Comparison of ENCODE assay signal across 8 cellular contexts in the genomic region with DNA sequence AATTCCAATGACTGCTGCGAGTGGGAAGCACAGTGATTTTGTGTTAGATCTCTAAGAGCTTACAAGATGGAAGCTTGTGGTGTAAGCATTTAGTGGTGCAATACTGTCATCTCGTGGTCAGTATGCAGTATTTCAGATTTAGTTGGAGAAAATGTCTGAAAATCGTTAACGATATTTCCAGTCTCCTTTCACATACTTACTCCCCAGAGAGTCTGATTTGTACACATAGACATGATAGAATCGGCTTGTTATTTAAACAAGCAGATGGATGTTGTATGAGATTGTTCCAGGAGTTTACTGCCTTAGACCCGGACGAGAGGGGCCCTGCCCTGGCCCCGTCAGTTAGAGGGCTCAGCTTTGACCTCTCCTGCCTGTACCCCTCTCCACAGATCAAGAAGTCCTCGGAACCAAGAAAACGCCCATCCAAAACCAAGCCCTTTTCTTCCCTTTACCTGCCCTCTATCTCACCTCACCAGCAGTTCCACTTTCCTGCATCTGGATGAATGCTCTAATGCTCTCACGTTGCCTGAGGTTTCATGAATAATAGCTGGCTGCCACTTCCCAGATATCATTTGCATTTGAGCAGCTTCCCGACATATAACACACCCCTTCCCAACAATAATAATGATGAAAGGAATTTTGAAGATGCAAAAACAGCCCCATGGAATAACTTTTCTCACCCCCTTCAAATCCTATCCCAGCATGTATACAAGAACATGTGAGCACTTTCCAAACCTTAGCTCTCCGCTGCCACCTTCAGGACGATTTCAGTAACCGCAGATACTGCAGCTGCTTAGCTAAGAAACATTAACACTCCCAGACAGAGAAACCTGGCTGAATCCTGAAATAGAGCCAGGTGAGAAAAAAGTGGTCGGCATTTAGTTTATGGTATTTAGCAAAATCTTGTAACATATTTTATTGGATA.
DNase-seq lines count a peak whose midpoint lies in the region; ATAC-seq and TF ChIP-seq lines count a peak whose summit lies in the region.

No MANE protein-coding gene starts in this region.

- H3K36me3 Mint-ChIP-seq in activated CD4-positive, alpha-beta T cell treated with anti-CD3 and anti-CD28 coated beads for 36 hours (ENCODE audit: low read depth) = no peaks in the 10 kb centered on the region

- H3K9me3 Mint-ChIP-seq in activated CD4-positive, alpha-beta T cell treated with anti-CD3 and anti-CD28 coated beads for 36 hours (ENCODE audit: low read depth) = no peaks in the 10 kb centered on the region

- TF ChIP-seq CTCF in BE2C (IDR thresholded peaks at IDR 0.05; ENCODE audit: low read depth, low read length) (peak; percentile 97), coronary artery (IDR thresholded peaks at IDR 0.05) (peak; percentile 86)

- H3K27me3 Mint-ChIP-seq in activated CD4-positive, alpha-beta T cell treated with anti-CD3 and anti-CD28 coated beads for 36 hours = no peaks in the 10 kb centered on the region

- H3K36me3 ChIP-seq in BE2C = no peaks in the 10 kb centered on the region

- H3K27ac Mint-ChIP-seq in activated CD4-positive, alpha-beta T cell treated with anti-CD3 and anti-CD28 coated beads for 36 hours = no peak overlapping the region

- POLR2A ChIA-PET in activated CD4-positive, alpha-beta T cell treated with anti-CD3 and anti-CD28 coated beads for 36 hours (lab: Charles Lee) = interaction anchor here (0.6 kb wide), 1 partner anchor 221 kb away, joined by 3 read pairs; no protein-coding TSS in a partner anchor

- no peaks in the 10 kb centered on the region for H3K9me3 ChIP-seq in BE2C

- DNase-seq in BE2C = peak; percentile 80
- peak; percentile 10 for DNase-seq in GM19238 (ENCODE audit: insufficient read length, low spot score)
- DNase-seq in NCI-H446 treated with DMSO at 0.1 percent for 48 hours (lab: John Stamatoyannopoulos, UW) = peak; percentile 71
- peak; percentile 84 for DNase-seq in activated CD4-positive, alpha-beta T cell treated with anti-CD3 and anti-CD28 coated beads for 36 hours
- DNase-seq in coronary artery (ENCODE audit: low spot score) = peak; percentile 80
- DNase-seq in left lobe of liver (ENCODE audit: low spot score) = peak; percentile 76
- DNase-seq in stimulated activated CD4-positive, alpha-beta T cell treated with anti-CD3 and anti-CD28 coated beads, Interleukin-2, amount 100 ng/mL, for 24 hours = peak; percentile 71 to 75

- intact Hi-C loops in activated CD4-positive, alpha-beta T cell treated with anti-CD3 and anti-CD28 coated beads for 36 hours (cut with DNase I, micrococcal nuclease) = loop anchor here (1.0 to 5.0 kb wide), 6 partner anchors 195 to 1896 kb away; no protein-coding TSS in a partner anchor

- CTCF ChIA-PET in activated CD4-positive, alpha-beta T cell treated with anti-CD3 and anti-CD28 coated beads for 36 hours (lab: Charles Lee) = interaction anchor here (0.6 to 3.4 kb wide), 101 partner anchors 10 to 1908 kb away, joined by 3 to 153 read pairs (median 5); no protein-coding TSS in a partner anchor

- H3K27ac ChIP-seq in coronary artery = peak overlapping the region; percentile 78

- no peaks in the 10 kb centered on the region for H3K4me1 Mint-ChIP-seq in activated CD4-positive, alpha-beta T cell treated with anti-CD3 and anti-CD28 coated beads for 36 hours

- peak overlapping the region; percentile 80 for H3K4me3 ChIP-seq in BE2C (ENCODE audit: low read depth, low read length)
- H3K4me3 ChIP-seq in coronary artery = peak overlapping the region; percentile 68

- H3K4me3 Mint-ChIP-seq in activated CD4-positive, alpha-beta T cell treated with anti-CD3 and anti-CD28 coated beads for 36 hours = no peak overlapping the region

- H3K27me3 ChIP-seq in BE2C = no peaks in the 10 kb centered on the region

- H3K4me1 ChIP-seq in BE2C = peaks cover 8% of the 10 kb centered on the region

- ATAC-seq in HG03432 (IDR thresholded peaks at IDR 0.05; ENCODE audit: unreplicated experiment) (peak; percentile 87), left lobe of liver (peak; percentile 93)
- ATAC-seq in activated CD4-positive, alpha-beta T cell treated with anti-CD3 and anti-CD28 coated beads for 36 hours = peak; percentile 90

Comparison
In these comparisons a context has a peak if more than half of its experiments do, and no peak if none do; other contexts are left out.
1. Peak in every context shown above with its lines: DNase-seq, ATAC-seq, H3K4me3 ChIP-seq and H3K27ac ChIP-seq.
2. DNase-seq: peak in every context shown above with its lines; median percentile 84 in activated CD4-positive, alpha-beta T cell treated with anti-CD3 and anti-CD28 coated beads for 36 hours; 80 in BE2C; 80 in coronary artery; 76 in left lobe of liver; 73 in stimulated activated CD4-positive, alpha-beta T cell treated with anti-CD3 and anti-CD28 coated beads, Interleukin-2, amount 100 ng/mL, for 24 hours; 71 in NCI-H446 treated with DMSO at 0.1 percent for 48 hours; 10 in GM19238.